ENCODE assay signal across 1 cellular context in genomic region chr22:26672590-26673468, GRCh38.
A peak's percentile ranks its signal among the peaks of the same experiment; 100 is the strongest.
TF ChIP-seq lines count a peak whose summit lies in the region.

No MANE protein-coding gene starts in this region.

TF ChIP-seq in HepG2, 621 proteins besides CTCF, POLR2A, EP300 and RAD21 (continued from another document):
- TF ChIP-seq ZBTB40 (IDR thresholded peaks at IDR 0.05): peak; percentile 91
- TF ChIP-seq ZBTB40 (CRISPR knock-in tag; IDR thresholded peaks at IDR 0.05): no peak
- TF ChIP-seq MTA1 (CRISPR knock-in tag; IDR thresholded peaks at IDR 0.05; ENCODE audit: borderline replicate concordance): no peak
- TF ChIP-seq, protein P1, sequence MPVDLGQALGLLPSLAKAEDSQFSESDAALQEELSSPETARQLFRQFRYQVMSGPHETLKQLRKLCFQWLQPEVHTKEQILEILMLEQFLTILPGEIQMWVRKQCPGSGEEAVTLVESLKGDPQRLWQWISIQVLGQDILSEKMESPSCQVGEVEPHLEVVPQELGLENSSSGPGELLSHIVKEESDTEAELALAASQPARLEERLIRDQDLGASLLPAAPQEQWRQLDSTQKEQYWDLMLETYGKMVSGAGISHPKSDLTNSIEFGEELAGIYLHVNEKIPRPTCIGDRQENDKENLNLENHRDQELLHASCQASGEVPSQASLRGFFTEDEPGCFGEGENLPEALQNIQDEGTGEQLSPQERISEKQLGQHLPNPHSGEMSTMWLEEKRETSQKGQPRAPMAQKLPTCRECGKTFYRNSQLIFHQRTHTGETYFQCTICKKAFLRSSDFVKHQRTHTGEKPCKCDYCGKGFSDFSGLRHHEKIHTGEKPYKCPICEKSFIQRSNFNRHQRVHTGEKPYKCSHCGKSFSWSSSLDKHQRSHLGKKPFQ (CRISPR knock-in tag; IDR thresholded peaks at IDR 0.05; ENCODE audit: insufficient replicate concordance): no peak
- 0 out of 2 replicates have a peak, but pooled peaks have one; percentile 13 for TF ChIP-seq REPIN1 (CRISPR knock-in tag; IDR thresholded peaks at IDR 0.05; ENCODE audit: borderline replicate concordance, low read depth)
- TF ChIP-seq ELF4 (CRISPR knock-in tag; IDR thresholded peaks at IDR 0.05; ENCODE audit: borderline replicate concordance): no peak
- no peak for TF ChIP-seq ARNTL (CRISPR knock-in tag; IDR thresholded peaks at IDR 0.05)
- peak; percentile 13; the same call in 1 of the 3 replicates for TF ChIP-seq MXI1 (IDR thresholded peaks at IDR 0.05; ENCODE audit: borderline replicate concordance, low read depth, low read length)
- TF ChIP-seq ZNF430 (CRISPR knock-in tag; IDR thresholded peaks at IDR 0.05): 0 out of 2 replicates have a peak, but pooled peaks have one; percentile 48
- TF ChIP-seq NFE2L1 (CRISPR knock-in tag; IDR thresholded peaks at IDR 0.05; ENCODE audit: borderline replicate concordance): no peak
- TF ChIP-seq, protein P2, sequence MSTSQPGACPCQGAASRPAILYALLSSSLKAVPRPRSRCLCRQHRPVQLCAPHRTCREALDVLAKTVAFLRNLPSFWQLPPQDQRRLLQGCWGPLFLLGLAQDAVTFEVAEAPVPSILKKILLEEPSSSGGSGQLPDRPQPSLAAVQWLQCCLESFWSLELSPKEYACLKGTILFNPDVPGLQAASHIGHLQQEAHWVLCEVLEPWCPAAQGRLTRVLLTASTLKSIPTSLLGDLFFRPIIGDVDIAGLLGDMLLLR (CRISPR knock-in tag; IDR thresholded peaks at IDR 0.05): no peak
- TF ChIP-seq EED (CRISPR knock-in tag; IDR thresholded peaks at IDR 0.05): no peak
- no peak for TF ChIP-seq ZNF431 (CRISPR knock-in tag; IDR thresholded peaks at IDR 0.05; ENCODE audit: borderline replicate concordance, low read depth)
- no peak for TF ChIP-seq HES4 (CRISPR knock-in tag; IDR thresholded peaks at IDR 0.05; ENCODE audit: borderline replicate concordance)
- no peak for TF ChIP-seq KMT2B (CRISPR knock-in tag; IDR thresholded peaks at IDR 0.05)
- no peak for TF ChIP-seq KLF9 (CRISPR knock-in tag; IDR thresholded peaks at IDR 0.05; ENCODE audit: low read depth)
- TF ChIP-seq ZNF10 (CRISPR knock-in tag; IDR thresholded peaks at IDR 0.05; ENCODE audit: borderline replicate concordance, low read depth): no peak
- no peak for TF ChIP-seq ZNF672 (CRISPR knock-in tag; IDR thresholded peaks at IDR 0.05)
- peak; percentile 43; the same call in 1 of the 2 replicates for TF ChIP-seq KAT8 (CRISPR knock-in tag; IDR thresholded peaks at IDR 0.05)
- TF ChIP-seq CBX1 (IDR thresholded peaks at IDR 0.05; ENCODE audit: low read depth): peak; percentile 87
- peak; percentile 34; the same call in 1 of the 2 replicates for TF ChIP-seq RBFOX2 (IDR thresholded peaks at IDR 0.05; ENCODE audit: low read depth, low read length)
- 0 out of 2 replicates have a peak, but pooled peaks have one; percentile 35 for TF ChIP-seq USF2 (IDR thresholded peaks at IDR 0.05; ENCODE audit: low read depth, low read length)
- no peak for TF ChIP-seq USF2 (CRISPR knock-in tag; IDR thresholded peaks at IDR 0.05; ENCODE audit: borderline replicate concordance)
TF ChIP-seq in HepG2: peak in this region for 30.
